In the genomic region with DNA sequence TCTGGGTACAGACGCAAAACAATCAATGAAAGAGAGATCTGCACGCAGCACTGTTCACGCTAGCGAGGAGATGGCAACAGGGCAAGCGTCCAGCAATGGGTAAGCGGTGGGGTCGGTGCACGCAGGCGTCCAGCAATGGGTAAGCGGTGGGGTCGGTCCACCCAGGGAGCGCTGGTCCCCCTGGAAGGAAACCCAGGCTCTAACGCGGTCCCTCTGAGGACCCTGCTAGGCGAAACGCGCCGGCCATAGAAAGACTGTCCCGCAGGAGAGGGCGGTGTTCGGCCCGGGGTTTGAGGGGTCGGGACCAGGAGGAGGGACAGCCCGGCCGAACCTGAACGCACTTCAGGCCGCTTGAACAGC, we compare ENCODE assay signal across 1 cellular context.
TF ChIP-seq lines count a peak whose summit lies in the region.

No MANE protein-coding gene starts in this region.

TF ChIP-seq in endothelial cell of umbilical vein, 7 proteins besides CTCF, POLR2A, EP300 and RAD21:
- TF ChIP-seq, protein P1, sequence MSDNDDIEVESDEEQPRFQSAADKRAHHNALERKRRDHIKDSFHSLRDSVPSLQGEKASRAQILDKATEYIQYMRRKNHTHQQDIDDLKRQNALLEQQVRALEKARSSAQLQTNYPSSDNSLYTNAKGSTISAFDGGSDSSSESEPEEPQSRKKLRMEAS (IDR thresholded peaks at IDR 0.05; ENCODE audit: insufficient read depth, insufficient read length), result no peak
- TF ChIP-seq FOS (IDR thresholded peaks at IDR 0.05; ENCODE audit: borderline replicate concordance, insufficient read depth, low read length) (no peak), GATA2 (IDR thresholded peaks at IDR 0.05; ENCODE audit: insufficient read depth, insufficient read length, low read depth, low read length) (no peak), POLR2AphosphoS5 (IDR thresholded peaks at IDR 0.05; ENCODE audit: insufficient read depth, low read depth, low read length) (no peak), JUN (IDR thresholded peaks at IDR 0.05; ENCODE audit: borderline replicate concordance, insufficient read depth, insufficient read length, low read depth) (no peak), EZH2 (IDR thresholded peaks at IDR 0.05; ENCODE audit: borderline replicate concordance, low read depth, low read length, severe bottlenecking) (no peak), MYC (IDR thresholded peaks at IDR 0.05; ENCODE audit: low read depth, low read length) (no peak)
